ENCODE assay signal across 11 cellular contexts in the genomic region with DNA sequence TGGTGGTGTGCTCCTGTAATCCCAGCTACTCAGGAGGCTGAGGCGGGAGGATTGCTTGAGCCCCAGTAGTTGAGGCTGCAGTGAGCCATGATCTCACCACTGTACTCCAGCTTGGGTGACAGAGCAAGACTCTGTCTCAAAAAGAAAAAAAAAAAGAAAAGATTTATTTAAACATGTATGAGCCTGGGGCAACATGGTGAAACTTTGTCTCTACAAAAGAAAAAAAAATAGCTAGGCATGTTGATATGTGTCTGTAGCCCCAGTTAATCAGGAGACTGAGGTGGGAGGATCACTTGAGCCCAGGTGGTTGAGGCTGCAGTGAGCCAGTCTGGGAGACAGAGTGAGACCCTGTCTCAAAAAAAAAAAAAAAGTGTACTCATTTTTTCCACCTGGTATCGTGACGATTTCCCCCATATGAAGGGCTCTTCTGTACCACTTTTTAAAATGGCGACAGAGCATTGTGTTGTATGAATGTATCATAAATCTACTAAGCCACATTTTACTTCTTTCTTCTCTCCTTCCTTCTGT. TPM values are rescaled to one million over a fixed set of nuclear protein-coding genes. Genes with fewer than 3 reads are reported as not detected.
A peak's percentile ranks its signal among the peaks of the same experiment; 100 is the strongest.
DNase-seq lines count a peak whose midpoint lies in the region; ATAC-seq and TF ChIP-seq lines count a peak whose summit lies in the region.
"Had no signal": no experiment of that assay in that cellular context is flagged by ENCODE, and none has a peak within 500 bp of the region (broad histone marks: within the 10 kb centered on the region; RNA-seq: fewer than 3 reads in every experiment).

No MANE protein-coding gene starts in this region.

- H3K4me1 ChIP-seq in GM23338 (ENCODE audit: insufficient read depth) = peaks cover 3% of the 10 kb centered on the region

- H3K79me2 ChIP-seq in GM23338 (replicated peaks; ENCODE audit: insufficient read depth) = no peaks in the 10 kb centered on the region

- H3K4me3 ChIP-seq in AG04450 (ENCODE audit: low read depth, low read length) (no peak overlapping the region), GM23338 (no peak overlapping the region)

- H3K36me3 Mint-ChIP-seq in GM23338 (ENCODE audit: low read depth) = no peaks in the 10 kb centered on the region
- no peaks in the 10 kb centered on the region for H3K36me3 Mint-ChIP-seq in activated naive CD8-positive, alpha-beta T cell treated with anti-CD3 and anti-CD28 coated beads for 36 hours
- H3K36me3 Mint-ChIP-seq in mesothelial cell of epicardium = no peaks in the 10 kb centered on the region

- DNase-seq in AG04450 (ENCODE audit: low read depth, low spot score) = no peak
- no peak for DNase-seq in GM23338 (ENCODE audit: low spot score)
- no peak for DNase-seq in activated naive CD8-positive, alpha-beta T cell treated with anti-CD3 and anti-CD28 coated beads for 36 hours
- no peak for DNase-seq in mesothelial cell of epicardium (ENCODE audit: low spot score in 2 of 2, unreplicated experiment in 2 of 2)
- no peak for DNase-seq in GM10266 (ENCODE audit: extremely low spot score)
- no peak for DNase-seq in COR-L47 (lab: John Stamatoyannopoulos, UW)
- no peak for DNase-seq in HCEC 1CT
- no peak for DNase-seq in COLO668 (lab: John Stamatoyannopoulos, UW; ENCODE audit: unreplicated experiment)
- DNase-seq: NCI-H1417 treated with DMSO at 0.1 percent for 48 hours had no signal

- TF ChIP-seq CTCF in AG04450 (IDR thresholded peaks at IDR 0.05; ENCODE audit: low read depth, low read length) (no peak), GM23338 (conservative IDR thresholded peaks at IDR 0.05; ENCODE audit: low read depth in 2 of 2) (no peak), mesothelial cell of epicardium (IDR thresholded peaks at IDR 0.05; ENCODE audit: unreplicated experiment) (no peak), GM10266 (IDR thresholded peaks at IDR 0.05; ENCODE audit: control insufficient read depth, insufficient read depth, low read depth, missing control alignments) (no peak)

- no peaks in the 10 kb centered on the region for H4K20me1 ChIP-seq in GM23338 (replicated peaks; ENCODE audit: insufficient read depth)

- H3K4me1 Mint-ChIP-seq in GM23338 (peaks cover 18% of the 10 kb centered on the region), mesothelial cell of epicardium (peaks cover 13% of the 10 kb centered on the region)
- peaks cover 13% of the 10 kb centered on the region for H3K4me1 Mint-ChIP-seq in activated naive CD8-positive, alpha-beta T cell treated with anti-CD3 and anti-CD28 coated beads for 36 hours

- H3K27ac Mint-ChIP-seq in GM23338 (no peak overlapping the region), mesothelial cell of epicardium (peak overlapping the region; percentile 99)
- peak overlapping the region; percentile 88 for H3K27ac Mint-ChIP-seq in activated naive CD8-positive, alpha-beta T cell treated with anti-CD3 and anti-CD28 coated beads for 36 hours

- H3K36me3 ChIP-seq in GM23338 (ENCODE audit: insufficient read depth) = no peaks in the 10 kb centered on the region

- no peak overlapping the region for H3K4me2 ChIP-seq in GM23338

- H3K27ac ChIP-seq in AG04450 (ENCODE audit: low read depth, low read length) = peak overlapping the region; percentile 79
- peak overlapping the region; percentile 70; the same call in 1 of the 2 replicates for H3K27ac ChIP-seq in GM23338 (ENCODE audit: low read depth)

- peak overlapping the region; percentile 96; the same call in 1 of the 2 replicates for H2AFZ ChIP-seq in GM23338

- H3K9me3 ChIP-seq in AG04450 (ENCODE audit: control insufficient read depth, insufficient read depth, low read length) = no peaks in the 10 kb centered on the region; the same call in 1 of the 2 replicates

- H3K9me2 ChIP-seq in GM23338 (ENCODE audit: insufficient read depth) = peaks cover 6% of the 10 kb centered on the region; the same call in 1 of the 2 replicates

- CTCF ChIA-PET in AG04450 (lab: Charles Lee) = interaction anchor here (0.8 to 1.5 kb wide), 2 partner anchors 9 to 40 kb away, joined by 3 to 4 read pairs; no protein-coding TSS in a partner anchor

- no peaks in the 10 kb centered on the region for H3K9me3 Mint-ChIP-seq in GM23338
- no peaks in the 10 kb centered on the region for H3K9me3 Mint-ChIP-seq in activated naive CD8-positive, alpha-beta T cell treated with anti-CD3 and anti-CD28 coated beads for 36 hours
- peaks cover 3% of the 10 kb centered on the region for H3K9me3 Mint-ChIP-seq in mesothelial cell of epicardium

- H3F3A ChIP-seq in GM23338 (replicated peaks; ENCODE audit: low read depth) = no peaks in the 10 kb centered on the region

- no peak for ATAC-seq in GM23338

- POLR2A ChIA-PET in AG04450 (lab: Yijun Ruan, JAX) = interaction anchor here (1.1 kb wide), 1 partner anchor 45 kb away, joined by 5 read pairs; the partner anchor contains the start of gene INTS4

- H3K4me3 Mint-ChIP-seq in GM23338 (no peak overlapping the region), mesothelial cell of epicardium (no peak overlapping the region)
- peak overlapping the region; percentile 67 for H3K4me3 Mint-ChIP-seq in activated naive CD8-positive, alpha-beta T cell treated with anti-CD3 and anti-CD28 coated beads for 36 hours

- H3K27me3 ChIP-seq in AG04450 (ENCODE audit: control insufficient read depth, insufficient read depth, low read length) = no peaks in the 10 kb centered on the region
- no peaks in the 10 kb centered on the region for H3K27me3 ChIP-seq in GM23338 (ENCODE audit: insufficient read depth)

- H3K27me3 Mint-ChIP-seq in GM23338 (ENCODE audit: insufficient read depth, low read depth, poor library complexity) (peaks cover 4% of the 10 kb centered on the region), mesothelial cell of epicardium (ENCODE audit: low read depth) (no peaks in the 10 kb centered on the region)
- H3K27me3 Mint-ChIP-seq in activated naive CD8-positive, alpha-beta T cell treated with anti-CD3 and anti-CD28 coated beads for 36 hours = no peaks in the 10 kb centered on the region

TF ChIP-seq in GM23338, 12 proteins besides CTCF, POLR2A, EP300 and RAD21 (continues in another document):
- no peak for TF ChIP-seq EZH2 (IDR thresholded peaks at IDR 0.05; ENCODE audit: low read depth, unreplicated experiment)
- TF ChIP-seq, protein P1, sequence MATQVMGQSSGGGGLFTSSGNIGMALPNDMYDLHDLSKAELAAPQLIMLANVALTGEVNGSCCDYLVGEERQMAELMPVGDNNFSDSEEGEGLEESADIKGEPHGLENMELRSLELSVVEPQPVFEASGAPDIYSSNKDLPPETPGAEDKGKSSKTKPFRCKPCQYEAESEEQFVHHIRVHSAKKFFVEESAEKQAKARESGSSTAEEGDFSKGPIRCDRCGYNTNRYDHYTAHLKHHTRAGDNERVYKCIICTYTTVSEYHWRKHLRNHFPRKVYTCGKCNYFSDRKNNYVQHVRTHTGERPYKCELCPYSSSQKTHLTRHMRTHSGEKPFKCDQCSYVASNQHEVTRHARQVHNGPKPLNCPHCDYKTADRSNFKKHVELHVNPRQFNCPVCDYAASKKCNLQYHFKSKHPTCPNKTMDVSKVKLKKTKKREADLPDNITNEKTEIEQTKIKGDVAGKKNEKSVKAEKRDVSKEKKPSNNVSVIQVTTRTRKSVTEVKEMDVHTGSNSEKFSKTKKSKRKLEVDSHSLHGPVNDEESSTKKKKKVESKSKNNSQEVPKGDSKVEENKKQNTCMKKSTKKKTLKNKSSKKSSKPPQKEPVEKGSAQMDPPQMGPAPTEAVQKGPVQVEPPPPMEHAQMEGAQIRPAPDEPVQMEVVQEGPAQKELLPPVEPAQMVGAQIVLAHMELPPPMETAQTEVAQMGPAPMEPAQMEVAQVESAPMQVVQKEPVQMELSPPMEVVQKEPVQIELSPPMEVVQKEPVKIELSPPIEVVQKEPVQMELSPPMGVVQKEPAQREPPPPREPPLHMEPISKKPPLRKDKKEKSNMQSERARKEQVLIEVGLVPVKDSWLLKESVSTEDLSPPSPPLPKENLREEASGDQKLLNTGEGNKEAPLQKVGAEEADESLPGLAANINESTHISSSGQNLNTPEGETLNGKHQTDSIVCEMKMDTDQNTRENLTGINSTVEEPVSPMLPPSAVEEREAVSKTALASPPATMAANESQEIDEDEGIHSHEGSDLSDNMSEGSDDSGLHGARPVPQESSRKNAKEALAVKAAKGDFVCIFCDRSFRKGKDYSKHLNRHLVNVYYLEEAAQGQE (IDR thresholded peaks at IDR 0.05; ENCODE audit: unreplicated experiment) = no peak
- TF ChIP-seq ZNF331 (CRISPR knock-in tag; IDR thresholded peaks at IDR 0.05; ENCODE audit: low read depth) = no peak
- no peak for TF ChIP-seq JUNB (IDR thresholded peaks at IDR 0.05; ENCODE audit: unreplicated experiment)

RNA-seq across cellular contexts. Expression of gene KCTD14, which starts 16.4 kb away (rescaled TPM):
- polyA plus RNA-seq in AG04450 (2011; rRNA removed) = 3.1 and 3.3 TPM in 2 replicates
- 2.0 and 2.5 TPM in 2 replicates for polyA minus RNA-seq in AG04450 (2011; rRNA and poly(A)+ RNA removed)
- 14.2 and 19.1 TPM in 2 replicates for total RNA-seq in GM23338 (2014; rRNA removed; shearing (Covaris generic))
- 5.9 and 8.4 TPM in 2 replicates for polyA plus RNA-seq in GM23338 (2016; fragmentation: Nextera tagmentation; extraction: Ambion mirVana)
- under 1 TPM; 0.12 to 0.50 TPM for total RNA-seq in activated naive CD8-positive, alpha-beta T cell treated with anti-CD3 and anti-CD28 coated beads for 36 hours
- total RNA-seq in mesothelial cell of epicardium = 5.4 to 6.4 TPM (median 5.4 TPM) in 3 replicates

RNA-seq across cellular contexts. Expression of gene THRSP, which starts 24.2 kb away (rescaled TPM):
- polyA plus RNA-seq in AG04450 (2011; rRNA removed) (not detected in 2 replicates), GM23338 (2016; fragmentation: Nextera tagmentation; extraction: Ambion mirVana) (not detected in 2 replicates)
- polyA minus RNA-seq in AG04450 (2011; rRNA and poly(A)+ RNA removed) = not detected in 2 replicates
- not detected in 2 replicates for total RNA-seq in GM23338 (2014; rRNA removed; shearing (Covaris generic))
- not detected for total RNA-seq in activated naive CD8-positive, alpha-beta T cell treated with anti-CD3 and anti-CD28 coated beads for 36 hours
- 0.31 to 0.38 TPM (median 0.32 TPM) in 3 replicates for total RNA-seq in mesothelial cell of epicardium
- total RNA-seq: glomerular endothelial cell, H1 had no signal

RNA-seq across cellular contexts. Expression of gene NDUFC2, which starts 40.2 kb away (rescaled TPM):
- polyA plus RNA-seq in AG04450 (2011; rRNA removed) = 128 and 136 TPM in 2 replicates
- 38.4 and 50.3 TPM in 2 replicates for polyA minus RNA-seq in AG04450 (2011; rRNA and poly(A)+ RNA removed)
- 122 and 174 TPM in 2 replicates for total RNA-seq in GM23338 (2014; rRNA removed; shearing (Covaris generic))
- polyA plus RNA-seq in GM23338 (2016; fragmentation: Nextera tagmentation; extraction: Ambion mirVana) = 711 and 755 TPM in 2 replicates
- total RNA-seq in activated naive CD8-positive, alpha-beta T cell treated with anti-CD3 and anti-CD28 coated beads for 36 hours = 100 to 1,000 TPM; 196 to 211 TPM
- total RNA-seq in mesothelial cell of epicardium = 169 to 171 TPM (median 169 TPM) in 3 replicates

RNA-seq across cellular contexts. Expression of gene INTS4, which starts 45.0 kb away (rescaled TPM):
- polyA plus RNA-seq in AG04450 (2011; rRNA removed) (28.4 and 29.4 TPM in 2 replicates), GM23338 (2016; fragmentation: Nextera tagmentation; extraction: Ambion mirVana) (24.6 and 27.2 TPM in 2 replicates)
- 45.2 and 47.7 TPM in 2 replicates for polyA minus RNA-seq in AG04450 (2011; rRNA and poly(A)+ RNA removed)
- 47.6 TPM in 2 replicates for total RNA-seq in GM23338 (2014; rRNA removed; shearing (Covaris generic))
- 10 to 100 TPM; 45.2 to 46.2 TPM for total RNA-seq in activated naive CD8-positive, alpha-beta T cell treated with anti-CD3 and anti-CD28 coated beads for 36 hours
- 44.4 to 48.3 TPM (median 44.7 TPM) in 3 replicates for total RNA-seq in mesothelial cell of epicardium
